Comparison of ENCODE assay signal across 8 cellular contexts in the genomic region with DNA sequence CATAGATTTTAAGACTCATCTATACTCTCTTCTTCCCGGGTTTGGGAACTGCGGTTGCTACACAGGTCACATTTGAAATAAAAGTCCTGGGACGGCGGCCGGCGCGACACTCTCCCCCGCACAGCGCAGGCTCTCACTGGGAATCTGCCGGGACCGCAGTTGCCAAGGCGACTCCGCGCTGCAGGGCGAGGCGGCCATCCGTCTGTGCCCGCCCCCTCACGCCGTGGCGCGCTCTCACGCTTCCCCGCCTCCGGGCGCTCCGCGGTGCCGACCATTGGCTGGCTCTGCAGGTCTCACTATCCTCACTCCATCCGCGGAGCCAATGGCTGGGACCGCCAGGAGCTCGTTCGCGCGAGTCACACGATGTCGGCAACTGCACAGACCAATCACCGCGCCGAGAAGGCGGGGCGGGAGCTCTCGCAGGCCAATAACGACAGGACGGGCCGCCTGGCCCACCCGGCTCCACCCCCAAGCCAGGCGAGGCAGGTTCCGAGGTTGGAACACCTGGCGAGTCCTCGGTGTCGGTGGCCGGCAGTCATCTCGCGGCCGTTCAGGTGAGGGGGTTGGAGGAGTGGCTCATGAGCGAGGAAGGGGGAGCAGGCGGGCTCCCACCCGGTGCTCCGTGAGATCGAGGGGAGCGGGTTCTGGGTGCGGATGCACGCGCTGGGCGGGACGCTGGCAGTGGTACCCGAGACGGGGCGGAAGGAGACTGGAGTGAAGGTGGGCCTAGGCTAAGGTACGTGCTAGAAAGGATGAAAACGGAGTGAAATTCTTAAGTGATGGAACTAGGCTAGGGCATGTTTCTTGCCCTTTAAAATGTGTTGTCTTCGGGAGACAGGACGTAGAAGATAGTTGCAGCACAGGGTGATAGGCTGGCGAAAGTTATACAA.
DNase-seq lines count a peak whose midpoint lies in the region; ATAC-seq lines count a peak whose summit lies in the region.

A gene (plus strand): TSS at position 459 of the 890 bp plus-strand sequence. CDS start 5,702 bp downstream, outside the sequence.

- DNase-seq in AG20443 (ENCODE audit: low spot score) (peak; percentile 98), NCI-H446 (lab: John Stamatoyannopoulos, UW) (peak; percentile 93 to 99), cerebellar cortex (ENCODE audit: low spot score) (peak; percentile 99), iris pigment epithelial cell (ENCODE audit: low read depth) (peak; percentile 100)
- peak; percentile 98 for DNase-seq in activated CD4-positive, CD25-positive, alpha-beta regulatory T cell treated with anti-CD3 and anti-CD28 coated beads, Interleukin-2, amount 50 U/mL, for 16 hours (ENCODE audit: low read depth, low spot score)
- DNase-seq in stimulated activated CD4-positive, alpha-beta T cell treated with anti-CD3 and anti-CD28 coated beads, Interleukin-12 subunit alpha, Interleukin-12 subunit beta, amount 100 ng/mL, for 24 hours (ENCODE audit: low read depth in 2 of 2): peak; percentile 94 to 98

- ATAC-seq in GM19043 (IDR thresholded peaks at IDR 0.05; ENCODE audit: low read depth, unreplicated experiment): peak; percentile 96
- peak; percentile 97 for ATAC-seq in HG03354 (IDR thresholded peaks at IDR 0.05; ENCODE audit: poor library complexity, severe bottlenecking, unreplicated experiment)

Comparison
In these comparisons a context has a peak if more than half of its experiments do, and no peak if none do; other contexts are left out.
1. Peak in every context shown above with its lines: DNase-seq and ATAC-seq.